2 cellular contexts compared by ENCODE assay signal in the genomic region with DNA sequence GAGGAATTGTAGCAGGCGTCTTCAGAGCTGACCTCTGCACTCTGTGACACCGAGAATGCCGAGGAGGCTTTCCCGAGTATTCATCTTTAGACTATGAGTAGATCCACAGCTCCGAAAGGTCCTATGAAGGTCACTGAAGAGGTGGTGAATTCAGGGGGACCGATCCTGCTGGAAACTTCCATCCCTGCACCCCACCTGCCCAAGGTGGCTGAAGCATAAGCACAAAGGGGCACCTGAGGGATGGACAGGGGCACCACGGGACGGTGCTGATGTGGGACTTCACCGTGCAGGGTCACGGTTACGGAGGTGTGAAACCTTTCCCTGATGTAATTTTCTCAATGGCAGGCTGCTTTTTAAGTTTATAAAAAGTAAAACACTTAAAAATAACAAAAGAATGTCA.
TF ChIP-seq lines count a peak whose summit lies in the region.

No MANE protein-coding gene starts in this region.

TF ChIP-seq in H1, 55 proteins besides CTCF, POLR2A, EP300 and RAD21:
- TF ChIP-seq POLR2AphosphoS5 (IDR thresholded peaks at IDR 0.05; ENCODE audit: low read depth, low read length) (peak; percentile 55; the same call in 1 of the 2 replicates), GABPA (IDR thresholded peaks at IDR 0.05; ENCODE audit: borderline replicate concordance, insufficient read depth, low read length) (no peak)

TF ChIP-seq in GM12891, 5 proteins besides CTCF, POLR2A, EP300 and RAD21:
- TF ChIP-seq SPI1 (IDR thresholded peaks at IDR 0.05; ENCODE audit: low read depth, low read length) (no peak), POU2F2 (IDR thresholded peaks at IDR 0.05; ENCODE audit: low read depth, low read length) (no peak), TAF1 (IDR thresholded peaks at IDR 0.05; ENCODE audit: low read depth, low read length) (no peak), PAX5 (IDR thresholded peaks at IDR 0.05; ENCODE audit: insufficient read depth, low read length, severe bottlenecking) (no peak), POLR2AphosphoS5 (IDR thresholded peaks at IDR 0.05; ENCODE audit: low read depth, low read length) (no peak)
